ENCODE assay signal across 1 cellular context in the genomic region with DNA sequence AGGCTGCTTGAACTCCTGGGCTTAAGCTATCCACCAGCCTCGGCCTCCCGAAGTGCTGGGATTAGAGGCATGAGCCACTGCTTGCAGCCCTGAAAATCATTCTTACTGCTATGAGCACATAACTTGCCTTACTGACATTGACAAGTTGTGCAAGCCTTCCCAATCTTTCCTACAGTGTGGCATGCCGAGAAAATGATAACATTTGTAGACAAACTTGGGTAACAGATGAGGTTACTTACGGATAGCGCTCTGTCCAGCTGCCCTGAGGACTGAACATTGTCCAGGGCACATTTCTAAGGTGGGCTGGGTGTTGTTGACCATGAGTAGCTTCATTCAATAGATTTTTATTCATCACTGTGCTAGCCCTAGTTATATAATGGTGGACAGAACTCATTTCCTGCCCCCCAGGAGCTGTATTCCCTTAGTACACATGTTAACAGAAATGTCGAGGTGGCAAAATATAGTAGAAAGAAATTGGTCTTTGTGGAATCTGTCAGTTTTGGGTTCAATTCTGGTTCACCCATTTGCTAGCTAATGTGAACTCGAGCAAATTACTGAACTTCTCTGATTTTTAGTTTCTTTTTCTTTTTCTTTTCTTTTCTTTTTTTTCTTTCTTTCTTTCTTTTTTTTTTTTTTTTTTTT.
A peak's percentile ranks its signal among the peaks of the same experiment; 100 is the strongest.
TF ChIP-seq lines count a peak whose summit lies in the region.

No MANE protein-coding gene starts in this region.

TF ChIP-seq in HepG2, 621 proteins besides CTCF, POLR2A, EP300 and RAD21 (continued from another document and continues in another):
- TF ChIP-seq, protein P1, sequence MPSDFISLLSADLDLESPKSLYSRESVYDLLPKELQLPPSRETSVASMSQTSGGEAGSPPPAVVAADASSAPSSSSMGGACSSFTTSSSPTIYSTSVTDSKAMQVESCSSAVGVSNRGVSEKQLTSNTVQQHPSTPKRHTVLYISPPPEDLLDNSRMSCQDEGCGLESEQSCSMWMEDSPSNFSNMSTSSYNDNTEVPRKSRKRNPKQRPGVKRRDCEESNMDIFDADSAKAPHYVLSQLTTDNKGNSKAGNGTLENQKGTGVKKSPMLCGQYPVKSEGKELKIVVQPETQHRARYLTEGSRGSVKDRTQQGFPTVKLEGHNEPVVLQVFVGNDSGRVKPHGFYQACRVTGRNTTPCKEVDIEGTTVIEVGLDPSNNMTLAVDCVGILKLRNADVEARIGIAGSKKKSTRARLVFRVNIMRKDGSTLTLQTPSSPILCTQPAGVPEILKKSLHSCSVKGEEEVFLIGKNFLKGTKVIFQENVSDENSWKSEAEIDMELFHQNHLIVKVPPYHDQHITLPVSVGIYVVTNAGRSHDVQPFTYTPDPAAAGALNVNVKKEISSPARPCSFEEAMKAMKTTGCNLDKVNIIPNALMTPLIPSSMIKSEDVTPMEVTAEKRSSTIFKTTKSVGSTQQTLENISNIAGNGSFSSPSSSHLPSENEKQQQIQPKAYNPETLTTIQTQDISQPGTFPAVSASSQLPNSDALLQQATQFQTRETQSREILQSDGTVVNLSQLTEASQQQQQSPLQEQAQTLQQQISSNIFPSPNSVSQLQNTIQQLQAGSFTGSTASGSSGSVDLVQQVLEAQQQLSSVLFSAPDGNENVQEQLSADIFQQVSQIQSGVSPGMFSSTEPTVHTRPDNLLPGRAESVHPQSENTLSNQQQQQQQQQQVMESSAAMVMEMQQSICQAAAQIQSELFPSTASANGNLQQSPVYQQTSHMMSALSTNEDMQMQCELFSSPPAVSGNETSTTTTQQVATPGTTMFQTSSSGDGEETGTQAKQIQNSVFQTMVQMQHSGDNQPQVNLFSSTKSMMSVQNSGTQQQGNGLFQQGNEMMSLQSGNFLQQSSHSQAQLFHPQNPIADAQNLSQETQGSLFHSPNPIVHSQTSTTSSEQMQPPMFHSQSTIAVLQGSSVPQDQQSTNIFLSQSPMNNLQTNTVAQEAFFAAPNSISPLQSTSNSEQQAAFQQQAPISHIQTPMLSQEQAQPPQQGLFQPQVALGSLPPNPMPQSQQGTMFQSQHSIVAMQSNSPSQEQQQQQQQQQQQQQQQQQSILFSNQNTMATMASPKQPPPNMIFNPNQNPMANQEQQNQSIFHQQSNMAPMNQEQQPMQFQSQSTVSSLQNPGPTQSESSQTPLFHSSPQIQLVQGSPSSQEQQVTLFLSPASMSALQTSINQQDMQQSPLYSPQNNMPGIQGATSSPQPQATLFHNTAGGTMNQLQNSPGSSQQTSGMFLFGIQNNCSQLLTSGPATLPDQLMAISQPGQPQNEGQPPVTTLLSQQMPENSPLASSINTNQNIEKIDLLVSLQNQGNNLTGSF (CRISPR knock-in tag; IDR thresholded peaks at IDR 0.05) = no peak
- TF ChIP-seq ZMYM4 (CRISPR knock-in tag; IDR thresholded peaks at IDR 0.05) = peak; percentile 65
- no peak for TF ChIP-seq PRPF4 (IDR thresholded peaks at IDR 0.05; ENCODE audit: low read depth, low read length, poor library complexity, severe bottlenecking)
- TF ChIP-seq FOXP1 (IDR thresholded peaks at IDR 0.05) = no peak
- 0 out of 2 replicates have a peak, but pooled peaks have one; percentile 18 for TF ChIP-seq FOXP1 (CRISPR knock-in tag; IDR thresholded peaks at IDR 0.05)
- peak; percentile 79 for TF ChIP-seq SALL1 (CRISPR knock-in tag; IDR thresholded peaks at IDR 0.05)
- no peak for TF ChIP-seq ONECUT2 (CRISPR knock-in tag; IDR thresholded peaks at IDR 0.05)
- TF ChIP-seq, protein P2, sequence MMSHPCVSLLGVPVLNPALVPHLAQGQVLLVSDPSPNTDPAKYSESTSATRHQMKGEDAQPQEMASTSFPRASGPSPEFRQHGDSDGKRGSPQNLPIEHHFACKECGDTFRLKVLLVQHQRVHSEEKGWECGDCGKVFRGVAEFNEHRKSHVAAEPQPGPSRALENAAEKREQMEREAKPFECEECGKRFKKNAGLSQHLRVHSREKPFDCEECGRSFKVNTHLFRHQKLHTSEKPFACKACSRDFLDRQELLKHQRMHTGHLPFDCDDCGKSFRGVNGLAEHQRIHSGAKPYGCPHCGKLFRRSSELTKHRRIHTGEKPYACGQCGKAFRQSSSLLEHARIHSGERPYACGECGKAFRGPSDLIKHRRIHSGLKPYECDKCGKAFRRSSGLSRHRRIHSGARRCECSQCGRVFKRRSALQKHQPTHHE (CRISPR knock-in tag; IDR thresholded peaks at IDR 0.05; ENCODE audit: borderline replicate concordance) = no peak
- no peak for TF ChIP-seq ZNF562 (CRISPR knock-in tag; IDR thresholded peaks at IDR 0.05; ENCODE audit: borderline replicate concordance)
- no peak for TF ChIP-seq ZFX (CRISPR knock-in tag; IDR thresholded peaks at IDR 0.05; ENCODE audit: low read depth)
- TF ChIP-seq SMARCC2 (IDR thresholded peaks at IDR 0.05) = no peak
- TF ChIP-seq, protein P3, sequence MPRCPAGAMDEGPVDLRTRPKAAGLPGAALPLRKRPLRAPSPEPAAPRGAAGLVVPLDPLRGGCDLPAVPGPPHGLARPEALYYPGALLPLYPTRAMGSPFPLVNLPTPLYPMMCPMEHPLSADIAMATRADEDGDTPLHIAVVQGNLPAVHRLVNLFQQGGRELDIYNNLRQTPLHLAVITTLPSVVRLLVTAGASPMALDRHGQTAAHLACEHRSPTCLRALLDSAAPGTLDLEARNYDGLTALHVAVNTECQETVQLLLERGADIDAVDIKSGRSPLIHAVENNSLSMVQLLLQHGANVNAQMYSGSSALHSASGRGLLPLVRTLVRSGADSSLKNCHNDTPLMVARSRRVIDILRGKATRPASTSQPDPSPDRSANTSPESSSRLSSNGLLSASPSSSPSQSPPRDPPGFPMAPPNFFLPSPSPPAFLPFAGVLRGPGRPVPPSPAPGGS (CRISPR knock-in tag; IDR thresholded peaks at IDR 0.05) = no peak
- peak; percentile 67; the same call in 1 of the 2 replicates for TF ChIP-seq NCOA2 (CRISPR knock-in tag; IDR thresholded peaks at IDR 0.05)
- no peak for TF ChIP-seq ZNF333 (CRISPR knock-in tag; IDR thresholded peaks at IDR 0.05; ENCODE audit: borderline replicate concordance)
- TF ChIP-seq NCOA5 (CRISPR knock-in tag; IDR thresholded peaks at IDR 0.05) = no peak
- no peak for TF ChIP-seq HMG20B (CRISPR knock-in tag; conservative IDR thresholded peaks at IDR 0.05)
- no peak for TF ChIP-seq KMT2A (CRISPR knock-in tag; IDR thresholded peaks at IDR 0.05)
- TF ChIP-seq KDM4B (CRISPR knock-in tag; IDR thresholded peaks at IDR 0.05) = no peak
- no peak for TF ChIP-seq NCOR1 (IDR thresholded peaks at IDR 0.05; ENCODE audit: borderline replicate concordance, low read length)
- TF ChIP-seq POGZ (CRISPR knock-in tag; IDR thresholded peaks at IDR 0.05) = peak; percentile 69
- TF ChIP-seq THAP11 (CRISPR knock-in tag; IDR thresholded peaks at IDR 0.05) = 0 out of 2 replicates have a peak, but pooled peaks have one; percentile 27
- TF ChIP-seq SP2 (CRISPR knock-in tag; IDR thresholded peaks at IDR 0.05) = no peak
- no peak for TF ChIP-seq MAFG (CRISPR knock-in tag; IDR thresholded peaks at IDR 0.05)
- no peak for TF ChIP-seq ZNF773 (CRISPR knock-in tag; IDR thresholded peaks at IDR 0.05; ENCODE audit: borderline replicate concordance)
- no peak for TF ChIP-seq FOXA1 (IDR thresholded peaks at IDR 0.05)
- peak; percentile 61 for TF ChIP-seq FOXA1 (CRISPR knock-in tag; IDR thresholded peaks at IDR 0.05)
- TF ChIP-seq ZNF331 (CRISPR knock-in tag; IDR thresholded peaks at IDR 0.05) = peak; percentile 60
- TF ChIP-seq, protein P4, sequence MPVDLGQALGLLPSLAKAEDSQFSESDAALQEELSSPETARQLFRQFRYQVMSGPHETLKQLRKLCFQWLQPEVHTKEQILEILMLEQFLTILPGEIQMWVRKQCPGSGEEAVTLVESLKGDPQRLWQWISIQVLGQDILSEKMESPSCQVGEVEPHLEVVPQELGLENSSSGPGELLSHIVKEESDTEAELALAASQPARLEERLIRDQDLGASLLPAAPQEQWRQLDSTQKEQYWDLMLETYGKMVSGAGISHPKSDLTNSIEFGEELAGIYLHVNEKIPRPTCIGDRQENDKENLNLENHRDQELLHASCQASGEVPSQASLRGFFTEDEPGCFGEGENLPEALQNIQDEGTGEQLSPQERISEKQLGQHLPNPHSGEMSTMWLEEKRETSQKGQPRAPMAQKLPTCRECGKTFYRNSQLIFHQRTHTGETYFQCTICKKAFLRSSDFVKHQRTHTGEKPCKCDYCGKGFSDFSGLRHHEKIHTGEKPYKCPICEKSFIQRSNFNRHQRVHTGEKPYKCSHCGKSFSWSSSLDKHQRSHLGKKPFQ (CRISPR knock-in tag; IDR thresholded peaks at IDR 0.05; ENCODE audit: insufficient replicate concordance) = no peak
- TF ChIP-seq FOSL2 (CRISPR knock-in tag; IDR thresholded peaks at IDR 0.05) = peak; percentile 39; the same call in 1 of the 2 replicates
- TF ChIP-seq, protein P5, sequence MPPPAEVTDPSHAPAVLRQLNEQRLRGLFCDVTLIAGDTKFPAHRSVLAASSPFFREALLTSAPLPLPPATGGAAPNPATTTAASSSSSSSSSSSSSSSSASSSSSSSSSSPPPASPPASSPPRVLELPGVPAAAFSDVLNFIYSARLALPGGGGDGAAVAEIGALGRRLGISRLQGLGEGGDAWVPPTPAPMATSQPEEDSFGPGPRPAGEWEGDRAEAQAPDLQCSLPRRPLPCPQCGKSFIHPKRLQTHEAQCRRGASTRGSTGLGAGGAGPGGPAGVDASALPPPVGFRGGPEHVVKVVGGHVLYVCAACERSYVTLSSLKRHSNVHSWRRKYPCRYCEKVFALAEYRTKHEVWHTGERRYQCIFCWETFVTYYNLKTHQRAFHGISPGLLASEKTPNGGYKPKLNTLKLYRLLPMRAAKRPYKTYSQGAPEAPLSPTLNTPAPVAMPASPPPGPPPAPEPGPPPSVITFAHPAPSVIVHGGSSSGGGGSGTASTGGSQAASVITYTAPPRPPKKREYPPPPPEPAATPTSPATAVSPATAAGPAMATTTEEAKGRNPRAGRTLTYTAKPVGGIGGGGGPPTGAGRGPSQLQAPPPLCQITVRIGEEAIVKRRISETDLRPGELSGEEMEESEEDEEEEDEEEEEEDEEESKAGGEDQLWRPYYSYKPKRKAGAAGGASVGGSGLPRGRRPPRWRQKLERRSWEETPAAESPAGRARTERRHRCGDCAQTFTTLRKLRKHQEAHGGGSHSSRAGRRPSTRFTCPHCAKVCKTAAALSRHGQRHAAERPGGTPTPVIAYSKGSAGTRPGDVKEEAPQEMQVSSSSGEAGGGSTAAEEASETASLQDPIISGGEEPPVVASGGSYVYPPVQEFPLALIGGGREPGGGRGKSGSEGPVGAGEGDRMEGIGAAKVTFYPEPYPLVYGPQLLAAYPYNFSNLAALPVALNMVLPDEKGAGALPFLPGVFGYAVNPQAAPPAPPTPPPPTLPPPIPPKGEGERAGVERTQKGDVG (CRISPR knock-in tag; IDR thresholded peaks at IDR 0.05; ENCODE audit: borderline replicate concordance) = peak; percentile 72; the same call in 1 of the 2 replicates
- TF ChIP-seq, protein P6, sequence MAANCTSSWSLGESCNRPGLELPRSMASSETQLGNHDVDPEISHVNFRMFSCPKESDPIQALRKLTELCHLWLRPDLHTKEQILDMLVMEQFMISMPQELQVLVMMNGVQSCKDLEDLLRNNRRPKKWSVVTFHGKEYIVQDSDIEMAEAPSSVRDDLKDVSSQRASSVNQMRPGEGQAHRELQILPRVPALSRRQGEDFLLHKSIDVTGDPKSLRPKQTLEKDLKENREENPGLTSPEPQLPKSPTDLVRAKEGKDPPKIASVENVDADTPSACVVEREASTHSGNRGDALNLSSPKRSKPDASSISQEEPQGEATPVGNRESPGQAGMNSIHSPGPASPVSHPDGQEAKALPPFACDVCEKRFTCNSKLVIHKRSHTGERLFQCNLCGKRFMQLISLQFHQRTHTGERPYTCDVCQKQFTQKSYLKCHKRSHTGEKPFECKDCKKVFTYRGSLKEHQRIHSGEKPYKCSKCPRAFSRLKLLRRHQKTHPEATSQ (CRISPR knock-in tag; IDR thresholded peaks at IDR 0.05; ENCODE audit: borderline replicate concordance) = no peak
- no peak for TF ChIP-seq SETDB1 (CRISPR knock-in tag; IDR thresholded peaks at IDR 0.05; ENCODE audit: borderline replicate concordance)
- TF ChIP-seq, protein P7, sequence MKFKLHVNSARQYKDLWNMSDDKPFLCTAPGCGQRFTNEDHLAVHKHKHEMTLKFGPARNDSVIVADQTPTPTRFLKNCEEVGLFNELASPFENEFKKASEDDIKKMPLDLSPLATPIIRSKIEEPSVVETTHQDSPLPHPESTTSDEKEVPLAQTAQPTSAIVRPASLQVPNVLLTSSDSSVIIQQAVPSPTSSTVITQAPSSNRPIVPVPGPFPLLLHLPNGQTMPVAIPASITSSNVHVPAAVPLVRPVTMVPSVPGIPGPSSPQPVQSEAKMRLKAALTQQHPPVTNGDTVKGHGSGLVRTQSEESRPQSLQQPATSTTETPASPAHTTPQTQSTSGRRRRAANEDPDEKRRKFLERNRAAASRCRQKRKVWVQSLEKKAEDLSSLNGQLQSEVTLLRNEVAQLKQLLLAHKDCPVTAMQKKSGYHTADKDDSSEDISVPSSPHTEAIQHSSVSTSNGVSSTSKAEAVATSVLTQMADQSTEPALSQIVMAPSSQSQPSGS (CRISPR knock-in tag; IDR thresholded peaks at IDR 0.05) = no peak
- TF ChIP-seq SKI (IDR thresholded peaks at IDR 0.05; ENCODE audit: partially characterized antibody) = peak; percentile 39
- TF ChIP-seq, protein P8, sequence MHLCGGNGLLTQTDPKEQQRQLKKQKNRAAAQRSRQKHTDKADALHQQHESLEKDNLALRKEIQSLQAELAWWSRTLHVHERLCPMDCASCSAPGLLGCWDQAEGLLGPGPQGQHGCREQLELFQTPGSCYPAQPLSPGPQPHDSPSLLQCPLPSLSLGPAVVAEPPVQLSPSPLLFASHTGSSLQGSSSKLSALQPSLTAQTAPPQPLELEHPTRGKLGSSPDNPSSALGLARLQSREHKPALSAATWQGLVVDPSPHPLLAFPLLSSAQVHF (CRISPR knock-in tag; IDR thresholded peaks at IDR 0.05) = no peak
- TF ChIP-seq ZNF251 (CRISPR knock-in tag; IDR thresholded peaks at IDR 0.05) = no peak
- no peak for TF ChIP-seq CHD4 (IDR thresholded peaks at IDR 0.05; ENCODE audit: borderline replicate concordance, low read length)
- TF ChIP-seq, protein P9, sequence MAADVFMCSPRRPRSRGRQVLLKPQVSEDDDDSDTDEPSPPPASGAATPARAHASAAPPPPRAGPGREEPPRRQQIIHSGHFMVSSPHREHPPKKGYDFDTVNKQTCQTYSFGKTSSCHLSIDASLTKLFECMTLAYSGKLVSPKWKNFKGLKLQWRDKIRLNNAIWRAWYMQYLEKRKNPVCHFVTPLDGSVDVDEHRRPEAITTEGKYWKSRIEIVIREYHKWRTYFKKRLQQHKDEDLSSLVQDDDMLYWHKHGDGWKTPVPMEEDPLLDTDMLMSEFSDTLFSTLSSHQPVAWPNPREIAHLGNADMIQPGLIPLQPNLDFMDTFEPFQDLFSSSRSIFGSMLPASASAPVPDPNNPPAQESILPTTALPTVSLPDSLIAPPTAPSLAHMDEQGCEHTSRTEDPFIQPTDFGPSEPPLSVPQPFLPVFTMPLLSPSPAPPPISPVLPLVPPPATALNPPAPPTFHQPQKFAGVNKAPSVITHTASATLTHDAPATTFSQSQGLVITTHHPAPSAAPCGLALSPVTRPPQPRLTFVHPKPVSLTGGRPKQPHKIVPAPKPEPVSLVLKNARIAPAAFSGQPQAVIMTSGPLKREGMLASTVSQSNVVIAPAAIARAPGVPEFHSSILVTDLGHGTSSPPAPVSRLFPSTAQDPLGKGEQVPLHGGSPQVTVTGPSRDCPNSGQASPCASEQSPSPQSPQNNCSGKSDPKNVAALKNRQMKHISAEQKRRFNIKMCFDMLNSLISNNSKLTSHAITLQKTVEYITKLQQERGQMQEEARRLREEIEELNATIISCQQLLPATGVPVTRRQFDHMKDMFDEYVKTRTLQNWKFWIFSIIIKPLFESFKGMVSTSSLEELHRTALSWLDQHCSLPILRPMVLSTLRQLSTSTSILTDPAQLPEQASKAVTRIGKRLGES (CRISPR knock-in tag; IDR thresholded peaks at IDR 0.05; ENCODE audit: borderline replicate concordance) = no peak
- TF ChIP-seq SMYD3 (CRISPR knock-in tag; IDR thresholded peaks at IDR 0.05) = 0 out of 2 replicates have a peak, but pooled peaks have one; percentile 2
